ENCODE assay signal across 11 cellular contexts in genomic region chr11:120068114-120068573, GRCh38.
DNase-seq lines count a peak whose midpoint lies in the region; ATAC-seq lines count a peak whose summit lies in the region.
"Had no signal": no experiment of that assay in that cellular context is flagged by ENCODE, and none has a peak within 500 bp of the region (broad histone marks: within the 10 kb centered on the region; RNA-seq: fewer than 3 reads in every experiment).

No MANE protein-coding gene starts in this region.

- ATAC-seq in HG02970 (IDR thresholded peaks at IDR 0.05; ENCODE audit: low FRiP score, unreplicated experiment) (no peak), HG02885 (IDR thresholded peaks at IDR 0.05; ENCODE audit: poor library complexity, unreplicated experiment) (no peak)
- ATAC-seq: sciatic nerve had no signal

- peak; percentile 60 for DNase-seq in AG08396 (ENCODE audit: low spot score)
- DNase-seq in HT1080 (ENCODE audit: low read depth): peak; percentile 78
- DNase-seq in SW480 (ENCODE audit: low spot score): peak; percentile 18
- peak; percentile 67 for DNase-seq in iris pigment epithelial cell (ENCODE audit: low read depth)
- no peak for DNase-seq in HPDE6-E6E7 (ENCODE audit: extremely low spot score)
- DNase-seq in GDM1 (lab: John Stamatoyannopoulos, UW): no peak
- DNase-seq: activated CD4-positive, alpha-beta T cell treated with anti-CD3 and anti-CD28 coated beads, Interleukin-2, amount 10 ng/mL, durations not matched to agents 24 days and 14 days; CD4-positive, alpha-beta memory T cell had no signal

Comparison
In these comparisons a context has a peak if more than half of its experiments do, and no peak if none do; other contexts are left out.
1. DNase-seq: peak in AG08396 (single experiment), HT1080 (single experiment), SW480 (single experiment) and iris pigment epithelial cell (single experiment); none in HPDE6-E6E7 (single experiment) and GDM1 (single experiment).